ENCODE assay signal across 1 cellular context in the genomic region with DNA sequence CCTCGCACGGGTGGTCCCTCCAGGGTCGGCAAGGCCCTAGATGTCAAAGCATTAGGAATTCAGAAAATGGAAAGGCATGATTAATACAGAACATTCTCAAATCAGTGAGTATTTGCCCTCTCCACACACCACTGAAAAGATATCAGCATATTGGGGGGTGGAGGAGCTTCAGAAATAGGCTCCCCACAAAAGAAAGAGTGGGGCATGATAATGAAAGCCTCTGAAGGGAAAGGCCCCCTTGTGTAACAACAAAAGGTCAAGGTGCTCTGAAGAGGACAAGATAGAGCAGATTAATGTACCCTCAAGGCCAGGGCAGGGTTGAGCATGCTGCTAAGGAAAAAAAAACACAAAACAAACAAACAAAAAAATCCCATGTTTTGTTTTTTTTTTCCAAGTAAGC.
TF ChIP-seq lines count a peak whose summit lies in the region.

No MANE protein-coding gene starts in this region.

TF ChIP-seq in SK-N-SH treated with all-trans-retinoic acid at 6 μM for 48 hours, 23 proteins besides CTCF, POLR2A, EP300 and RAD21 (continued from another document):
- TF ChIP-seq TOX (CRISPR knock-in tag; IDR thresholded peaks at IDR 0.05; ENCODE audit: borderline replicate concordance) (no peak), TSHZ2 (CRISPR knock-in tag; IDR thresholded peaks at IDR 0.05) (no peak), CSRNP3 (CRISPR knock-in tag; IDR thresholded peaks at IDR 0.05) (no peak)
